14 cellular contexts compared by ENCODE assay signal in the genomic region with DNA sequence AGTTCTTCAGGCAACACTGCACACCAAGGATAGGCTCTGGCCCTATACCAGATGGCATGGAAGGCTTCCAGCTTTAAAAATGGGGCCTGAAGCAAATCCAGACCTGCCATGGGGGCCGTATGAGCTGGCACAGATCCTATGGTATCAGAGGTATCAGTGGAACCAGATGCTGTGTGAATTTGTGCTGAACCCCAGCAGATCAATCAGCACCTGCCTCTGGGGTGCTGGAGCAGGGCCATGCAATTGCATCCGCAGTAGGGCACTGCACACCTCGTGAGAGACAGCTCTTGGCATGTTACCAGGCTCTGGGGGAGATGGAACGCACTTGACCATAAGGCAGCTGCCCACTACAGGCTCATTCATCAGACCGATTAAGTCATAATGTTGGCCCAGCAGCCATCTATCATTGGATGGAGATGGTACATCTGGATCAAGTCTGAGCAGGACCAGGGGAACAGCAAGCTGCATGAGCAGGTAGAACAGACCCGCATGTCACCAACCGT.
A peak's percentile ranks its signal among the peaks of the same experiment; 100 is the strongest.
DNase-seq lines count a peak whose midpoint lies in the region; ATAC-seq and TF ChIP-seq lines count a peak whose summit lies in the region.
"Had no signal": no experiment of that assay in that cellular context is flagged by ENCODE, and none has a peak within 500 bp of the region (broad histone marks: within the 10 kb centered on the region; RNA-seq: fewer than 3 reads in every experiment).

No MANE protein-coding gene starts in this region.

- 40 to 50% (median 50%) methylated on average over 7 of the region's 7 CpGs for WGBS in psoas muscle, 3 donors

- H3K4me3 ChIP-seq in psoas muscle (no peak overlapping the region), WERI-Rb-1 (ENCODE audit: low read depth, low read length) (no peak overlapping the region), tibial artery (no peak overlapping the region)

- no peaks in the 10 kb centered on the region for H3K4me1 ChIP-seq in psoas muscle
- H3K4me1 ChIP-seq in tibial artery, result no peaks in the 10 kb centered on the region

- in situ Hi-C loops in GM13976 (cut with MboI; ENCODE audit: low sequenced_read_pairs, unreplicated experiment), result no loop called here

- no peak overlapping the region for H3K27ac ChIP-seq in psoas muscle
- H3K27ac ChIP-seq in WERI-Rb-1, result no peak overlapping the region
- no peak overlapping the region for H3K27ac ChIP-seq in tibial artery

- ATAC-seq in psoas muscle, result no peak
- ATAC-seq: HepG2, PC-3 had no signal

- H3K27me3 ChIP-seq in psoas muscle (ENCODE audit: insufficient read depth in 3 of 3, low read length in 2 of 3) (peaks cover 0 to 3% (median 2%) of the 10 kb centered on the region in 3 donors), WERI-Rb-1 (ENCODE audit: insufficient read depth, low read depth, severe bottlenecking) (peaks cover 55% of the 10 kb centered on the region), tibial artery (no peaks in the 10 kb centered on the region)

- DNase-seq in DMS79 (lab: John Stamatoyannopoulos, UW) (peak; percentile 69), NCI-H1694 (lab: John Stamatoyannopoulos, UW) (peak; percentile 8), NCI-H345 treated with DMSO at 0.1 percent for 48 hours (lab: John Stamatoyannopoulos, UW; ENCODE audit: unreplicated experiment) (peak; percentile 14), SHP77 treated with DMSO at 0.1 percent for 48 hours (lab: John Stamatoyannopoulos, UW) (peak; percentile 97), psoas muscle (no peak), WERI-Rb-1 (no peak), GM13976 (ENCODE audit: low spot score) (no peak), tibial artery (no peak)
- DNase-seq: KG1, NCI-H187, NCI-H2227 treated with DMSO at 0.1 percent for 48 hours, PC-3, SW 1271 had no signal

- no peaks in the 10 kb centered on the region for H3K36me3 ChIP-seq in psoas muscle (ENCODE audit: insufficient read depth in 1 of 2, low read depth in 1 of 2)
- H3K36me3 ChIP-seq in WERI-Rb-1, result no peaks in the 10 kb centered on the region
- H3K36me3 ChIP-seq in tibial artery, result no peaks in the 10 kb centered on the region

- H3K9me3 ChIP-seq in psoas muscle (no peaks in the 10 kb centered on the region), WERI-Rb-1 (ENCODE audit: severe bottlenecking) (no peaks in the 10 kb centered on the region), tibial artery (peaks cover 0 to 4% (median 0%) of the 10 kb centered on the region in 3 donors)

- TF ChIP-seq CTCF in psoas muscle (IDR thresholded peaks at IDR 0.05), result no peak
- no peak for TF ChIP-seq CTCF in WERI-Rb-1 (IDR thresholded peaks at IDR 0.05; ENCODE audit: low read depth, low read length)
- TF ChIP-seq CTCF in GM13976 (IDR thresholded peaks at IDR 0.05; ENCODE audit: borderline replicate concordance, control extremely low read depth, extremely low read depth, insufficient read depth, missing control alignments), result no peak
- TF ChIP-seq CTCF in tibial artery (IDR thresholded peaks at IDR 0.05), result no peak

- intact Hi-C loops in psoas muscle (cut with DNase I), result no loop called here
- intact Hi-C loops in tibial artery (cut with DNase I; ENCODE audit: low total_unique reads), result no loop called here

Comparison
In these comparisons a context has a peak if more than half of its experiments do, and no peak if none do; other contexts are left out.
1. DNase-seq: peak in DMS79 (single experiment), NCI-H1694 (single experiment), NCI-H345 treated with DMSO at 0.1 percent for 48 hours (single experiment) and SHP77 treated with DMSO at 0.1 percent for 48 hours (single experiment); none in psoas muscle (0 of 2), WERI-Rb-1 (single experiment), GM13976 (single experiment) and tibial artery (0 of 2).